8 cellular contexts compared by ENCODE assay signal in genomic region chr11:43738600-43739409, GRCh38. TPM values are rescaled to one million over a fixed set of nuclear protein-coding genes. Genes with fewer than 3 reads are reported as not detected.
DNase-seq lines count a peak whose midpoint lies in the region; ATAC-seq and TF ChIP-seq lines count a peak whose summit lies in the region.

No MANE protein-coding gene starts in this region.

- H3K4me3 ChIP-seq in BE2C (ENCODE audit: low read depth, low read length) (no peak overlapping the region), ascending aorta (peak overlapping the region in 1 of 2 donors; percentile 31)

- in situ Hi-C loops in KBM-7 (cut with MboI; ENCODE audit: low pct_unique_long_range_greater_than_20kb, low sequenced_read_pairs), result no loop called here

- H3K36me3 ChIP-seq in BE2C, result no peaks in the 10 kb centered on the region
- H3K36me3 ChIP-seq in ascending aorta, result peaks cover 0 to 4% of the 10 kb centered on the region in 2 donors

- intact Hi-C loops in ascending aorta (cut with DNase I), result loop anchor here (2.0 to 5.0 kb wide), 2 partner anchors 58 to 97 kb away; partner anchors contain the start of gene HSD17B12

- H3K9me3 ChIP-seq in BE2C (no peaks in the 10 kb centered on the region), ascending aorta (no peaks in the 10 kb centered on the region)

- TF ChIP-seq CTCF in BE2C (IDR thresholded peaks at IDR 0.05; ENCODE audit: low read depth, low read length) (no peak), ascending aorta (IDR thresholded peaks at IDR 0.05) (no peak)

- peak overlapping the region; percentile 68 to 79 for H3K27ac ChIP-seq in ascending aorta

- no peaks in the 10 kb centered on the region for H3K27me3 ChIP-seq in BE2C
- no peaks in the 10 kb centered on the region for H3K27me3 ChIP-seq in ascending aorta

- H3K4me1 ChIP-seq in BE2C, result peaks cover 5% of the 10 kb centered on the region
- H3K4me1 ChIP-seq in ascending aorta, result peaks cover 16 to 35% of the 10 kb centered on the region in 2 donors

- peak; percentile 15 for DNase-seq in BE2C
- DNase-seq in KBM-7, result peak; percentile 65
- DNase-seq in ascending aorta (ENCODE audit: low spot score in 2 of 2), result no peak
- DNase-seq in kidney tubule cell (ENCODE audit: low spot score), result peak; percentile 47
- DNase-seq in activated naive CD4-positive, alpha-beta T cell (lab: John Stamatoyannopoulos, UW), result no peak
- no peak for DNase-seq in activated T-cell treated with anti-CD3 and anti-CD28 coated beads, Interleukin-2, amount 50 U/mL, for 48 hours
- DNase-seq in putamen (ENCODE audit: low spot score), result no peak

- ATAC-seq in HG03378 (IDR thresholded peaks at IDR 0.05; ENCODE audit: unreplicated experiment), result no peak

RNA-seq across cellular contexts. Expression of gene HSD17B12, which starts 58.3 kb away (rescaled TPM):
- 66.0 TPM for polyA plus RNA-seq in BE2C (2012; ENCODE audit: insufficient read depth, insufficient read length, low read depth)
- total RNA-seq in ascending aorta, result 48.2 TPM

Comparison
In these comparisons a context has a peak if more than half of its experiments do, and no peak if none do; other contexts are left out.
1. DNase-seq: peak in BE2C (single experiment), KBM-7 (single experiment) and kidney tubule cell (single experiment); none in ascending aorta (0 of 2), activated naive CD4-positive, alpha-beta T cell (0 of 4), activated T-cell treated with anti-CD3 and anti-CD28 coated beads, Interleukin-2, amount 50 U/mL, for 48 hours (0 of 2) and putamen (single experiment).